Comparison of ENCODE assay signal across 7 cellular contexts in genomic region chr3:183107372-183107771, GRCh38. TPM values are rescaled to one million over a fixed set of nuclear protein-coding genes. Genes with fewer than 3 reads are reported as not detected.
DNase-seq lines count a peak whose midpoint lies in the region; ATAC-seq, FAIRE-seq and TF ChIP-seq lines count a peak whose summit lies in the region.
"Not testable (repeated sequence)": the region's sequence is repeated elsewhere in the genome, so short reads cannot be mapped to it uniquely, and the experiment has no call there.
"Had no signal": no experiment of that assay in that cellular context is flagged by ENCODE, and none has a peak within 500 bp of the region (broad histone marks: within the 10 kb centered on the region; RNA-seq: fewer than 3 reads in every experiment).

No MANE protein-coding gene starts in this region.

- H4K20me1 ChIP-seq in PC-9 (ENCODE audit: insufficient read depth) = not testable (repeated sequence)

- H2AFZ ChIP-seq in PC-9 = not testable (repeated sequence)

- CTCF ChIA-PET in A549 (lab: Yijun Ruan, JAX) = interaction anchor here (0.6 kb wide), 1 partner anchor 56 kb away, joined by 3 read pairs; no protein-coding TSS in a partner anchor
- CTCF ChIA-PET in Calu3 (lab: Charles Lee) = interaction anchor here (1.2 to 1.6 kb wide), 2 partner anchors 8 to 15 kb away, joined by 4 to 6 read pairs; partner anchors contain the start of gene MCCC1
- CTCF ChIA-PET in PC-9 (lab: Charles Lee) = not testable (repeated sequence)

- H3F3A ChIP-seq in PC-9 (ENCODE audit: insufficient read depth, low read depth) = peaks cover 12% of the 10 kb centered on the region; the same call in 1 of the 2 replicates

- H3K27me3 ChIP-seq in PC-9 (ENCODE audit: insufficient read depth, low read depth); body of pancreas; right lobe of liver: not testable (repeated sequence)

- H3K4me3 Mint-ChIP-seq in Calu3 (ENCODE audit: low read depth, unreplicated experiment) = not testable (repeated sequence)

- H3K27ac ChIP-seq in A549, PC-9: not testable (repeated sequence)
- H3K27ac ChIP-seq in body of pancreas (peak overlapping the region in 3 of 4 donors; percentile 53 to 69 (median 69)), right lobe of liver (peak overlapping the region; percentile 24 to 62 (median 40))

- H3K9me3 Mint-ChIP-seq in Calu3 (ENCODE audit: low read depth, unreplicated experiment) = not testable (repeated sequence)

- ATAC-seq in A549, body of pancreas, right lobe of liver: not testable (repeated sequence)

- TF ChIP-seq CTCF in A549 (IDR thresholded peaks at IDR 0.05); Calu3 (IDR thresholded peaks at IDR 0.05; ENCODE audit: unreplicated experiment); PC-9 (conservative IDR thresholded peaks at IDR 0.05); body of pancreas (IDR thresholded peaks at IDR 0.05); right lobe of liver (IDR thresholded peaks at IDR 0.05): not testable (repeated sequence)

- H3K79me2 ChIP-seq in PC-9 (ENCODE audit: low read depth) = not testable (repeated sequence)

- peaks cover 17% of the 10 kb centered on the region for H3K4me1 ChIP-seq in A549
- H3K4me1 ChIP-seq in PC-9 (replicated peaks; ENCODE audit: insufficient read depth) = peaks cover 26% of the 10 kb centered on the region
- H3K4me1 ChIP-seq in body of pancreas = peaks cover 22% of the 10 kb centered on the region
- not testable (repeated sequence) for H3K4me1 ChIP-seq in right lobe of liver

- not testable (repeated sequence) for TF ChIP-seq POLR2A in A549 (IDR thresholded peaks at IDR 0.05; ENCODE audit: low read length); body of pancreas (IDR thresholded peaks at IDR 0.05); right lobe of liver (IDR thresholded peaks at IDR 0.05)

- POLR2A ChIA-PET in A549 (lab: Yijun Ruan, JAX) (interaction anchor here (0.6 kb wide), 1 partner anchor 251 kb away, joined by 3 read pairs; no protein-coding TSS in a partner anchor), PC-9 (lab: Charles Lee; ENCODE audit: unreplicated experiment) (interaction anchor here (1.0 kb wide), 1 partner anchor 8 kb away, joined by 9 read pairs; the partner anchor contains the start of gene MCCC1)

- not testable (repeated sequence) for TF ChIP-seq RAD21 in A549 (conservative IDR thresholded peaks at IDR 0.05 in 1 of 2, IDR thresholded peaks at IDR 0.05 in 1 of 2)

- not testable (repeated sequence) for H3K27me3 Mint-ChIP-seq in Calu3 (ENCODE audit: unreplicated experiment)

- BruUV-seq in Calu3 (replicated peaks; lab: Mats Ljungman, UMichigan); PC-9 (replicated peaks; lab: Mats Ljungman, UMichigan): not testable (repeated sequence)

- intact Hi-C loops in Calu3 (cut with micrococcal nuclease; ENCODE audit: unreplicated experiment); PC-9 (cut with micrococcal nuclease; ENCODE audit: unreplicated experiment); body of pancreas (cut with DNase I); right lobe of liver (cut with DNase I): not testable (repeated sequence)

- DNase-seq in A549 (ENCODE audit: low read depth in 1 of 2, low spot score in 1 of 2); Calu3; PC-9; body of pancreas; right lobe of liver: not testable (repeated sequence)

- H3K9me3 ChIP-seq in A549; PC-9 (ENCODE audit: insufficient read depth, low read depth); body of pancreas; right lobe of liver: not testable (repeated sequence)

- H3K4me2 ChIP-seq in A549 = peak overlapping the region; percentile 59; the same call in 2 of the 3 replicates
- peak overlapping the region; percentile 50; the same call in 1 of the 2 replicates for H3K4me2 ChIP-seq in PC-9

- not testable (repeated sequence) for H3K4me3 ChIP-seq in A549, PC-9, body of pancreas, right lobe of liver

- not testable (repeated sequence) for FAIRE-seq in A549 (lab: Jason Lieb, UNC)

- not testable (repeated sequence) for H3K36me3 ChIP-seq in PC-9 (ENCODE audit: low read depth); body of pancreas (replicated peaks in 1 of 2; ENCODE audit: insufficient read depth in 1 of 2, low read depth in 2 of 2); right lobe of liver

- 80% methylated on average over 4 of the region's 4 CpGs for WGBS in A549 (ENCODE audit: missing lambda C conversion rate)
- 90 to 93% methylated on average over 4 of the region's 4 CpGs for WGBS in body of pancreas, 2 donors
- 75% methylated on average over 4 of the region's 4 CpGs for WGBS in right lobe of liver (ENCODE audit: insufficient coverage, low coverage, low lambda C conversion rate, missing lambda C conversion rate)

- H3K36me3 Mint-ChIP-seq in Calu3 (ENCODE audit: insufficient read depth, unreplicated experiment) = not testable (repeated sequence)

- not testable (repeated sequence) for H3K9me2 ChIP-seq in PC-9 (ENCODE audit: insufficient read depth)

- H3K27ac Mint-ChIP-seq in Calu3 (ENCODE audit: unreplicated experiment) = peak overlapping the region; percentile 43

- TF ChIP-seq EP300 in A549 (IDR thresholded peaks at IDR 0.05) = not testable (repeated sequence)

- peaks cover 21% of the 10 kb centered on the region for H3K4me1 Mint-ChIP-seq in Calu3 (ENCODE audit: low read depth, unreplicated experiment)

RNA-seq across cellular contexts. Expression of gene MCCC1, which starts 8.1 kb away (rescaled TPM):
- 11.3 and 12.4 TPM in 2 replicates for polyA plus RNA-seq in A549 (2011; rRNA removed)
- polyA plus RNA-seq in A549 (2012; cell fraction: cytosol; rRNA removed) = 5.0 and 6.0 TPM in 2 replicates
- polyA plus RNA-seq in A549 (2012; cell fraction: nucleus; rRNA removed) = 4.7 and 5.2 TPM in 2 replicates
- 10.3 to 11.9 TPM (median 11.8 TPM) in 3 replicates for polyA plus RNA-seq in A549 (2017; fragmentation: RNase III; extraction: RNeasy Plus Mini Kit Qiagen cat#74134 plus additional on column Dnase treatment)
- 11.0 and 12.0 TPM in 2 replicates for polyA minus RNA-seq in A549 (2011; rRNA and poly(A)+ RNA removed)
- total RNA-seq in Calu3 (2022) = 74.7 and 87.5 TPM in 2 replicates
- 52.6 and 56.8 TPM in 2 replicates for total RNA-seq in PC-9 (2021)
- total RNA-seq in body of pancreas = 10 to 100 TPM; 50.8 to 63.9 TPM
- total RNA-seq in right lobe of liver = 10 to 100 TPM; 34.0 to 57.0 (median 48.2) TPM

RNA-seq across cellular contexts. Expression of gene LAMP3, which starts 55.2 kb away (rescaled TPM):
- polyA plus RNA-seq in A549 (2011; rRNA removed) = 0.72 and 0.91 TPM in 2 replicates
- polyA plus RNA-seq in A549 (2012; cell fraction: cytosol; rRNA removed) = 0.01 TPM in 1 of 2 replicates, not detected in the other
- polyA plus RNA-seq in A549 (2012; cell fraction: nucleus; rRNA removed) = 0.02 TPM in 1 of 2 replicates, not detected in the other
- 0.06 to 0.15 TPM (median 0.14 TPM) in 3 replicates for polyA plus RNA-seq in A549 (2017; fragmentation: RNase III; extraction: RNeasy Plus Mini Kit Qiagen cat#74134 plus additional on column Dnase treatment)
- 0.78 and 0.95 TPM in 2 replicates for polyA minus RNA-seq in A549 (2011; rRNA and poly(A)+ RNA removed)
- 20.5 and 39.7 TPM in 2 replicates for total RNA-seq in Calu3 (2022)
- 2.8 and 4.1 TPM in 2 replicates for total RNA-seq in PC-9 (2021)
- 1 to 10 TPM; 1.3 to 2.6 TPM for total RNA-seq in body of pancreas
- total RNA-seq in right lobe of liver = under 1 TPM in 4 of 6 experiments, not detected in 2; 0.13 to 0.56 (median 0.37) TPM
- total RNA-seq: A172, G401 had no signal
